Comparison of ENCODE assay signal across 8 cellular contexts in the genomic region with DNA sequence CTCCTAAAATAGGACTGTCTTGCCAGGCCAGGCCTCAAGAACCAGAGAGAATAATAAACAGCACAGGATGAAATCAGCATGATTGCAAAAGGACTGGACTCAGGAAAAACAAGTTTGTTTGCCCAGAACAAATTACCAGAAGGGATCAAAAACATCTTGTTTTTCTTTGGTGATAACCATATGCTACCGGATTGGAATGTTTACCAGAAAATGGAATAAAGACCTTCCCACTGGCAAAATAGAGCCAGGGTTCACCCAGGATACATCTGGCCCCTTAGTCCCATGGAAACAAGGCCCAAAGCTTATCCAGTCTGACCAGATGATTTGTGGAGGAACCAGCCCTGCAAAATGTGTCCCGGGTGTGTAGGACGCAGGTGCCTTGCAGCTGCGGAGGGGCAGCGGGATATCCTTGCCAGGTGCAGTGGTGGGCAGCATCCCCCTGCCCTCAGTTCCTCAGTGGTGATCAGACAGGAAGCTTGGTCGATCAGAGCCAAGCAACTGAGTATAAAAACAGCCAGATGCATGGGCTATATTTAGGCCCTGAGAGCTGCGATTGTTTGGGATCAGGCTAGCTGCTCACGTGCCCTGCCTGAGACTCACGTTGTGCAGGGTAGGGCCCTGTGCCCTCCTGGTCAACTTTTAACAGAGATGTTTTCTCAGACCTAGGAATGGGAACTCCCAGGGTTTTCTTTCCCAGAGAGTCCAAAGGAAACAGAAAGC. TPM values are rescaled to one million over a fixed set of nuclear protein-coding genes. Genes with fewer than 3 reads are reported as not detected.
DNase-seq lines count a peak whose midpoint lies in the region; ATAC-seq and TF ChIP-seq lines count a peak whose summit lies in the region.

No MANE protein-coding gene starts in this region.

- no peaks in the 10 kb centered on the region for H3K36me3 ChIP-seq in CD8-positive, alpha-beta T cell (ENCODE audit: insufficient read depth, low read length)
- H3K36me3 ChIP-seq in heart right ventricle: peaks cover 0 to 34% (median 19%) of the 10 kb centered on the region in 9 donors

- TF ChIP-seq CTCF in CD8-positive, alpha-beta T cell (IDR thresholded peaks at IDR 0.05): no peak
- no peak for TF ChIP-seq CTCF in WTC11 (IDR thresholded peaks at IDR 0.05)
- no peak for TF ChIP-seq CTCF in heart right ventricle (IDR thresholded peaks at IDR 0.05)

- H3K27me3 ChIP-seq in CD8-positive, alpha-beta T cell (ENCODE audit: insufficient read depth, low read length): no peaks in the 10 kb centered on the region
- H3K27me3 ChIP-seq in heart right ventricle: no peaks in the 10 kb centered on the region

- H3K9me3 ChIP-seq in CD8-positive, alpha-beta T cell (ENCODE audit: low read length): no peaks in the 10 kb centered on the region
- H3K9me3 ChIP-seq in heart right ventricle: no peaks in the 10 kb centered on the region

- peaks cover 4% of the 10 kb centered on the region for H3K36me3 Mint-ChIP-seq in CD8-positive, alpha-beta T cell
- H3K36me3 Mint-ChIP-seq in WTC11: peaks cover 11% of the 10 kb centered on the region

- CTCF ChIA-PET in CD8-positive, alpha-beta T cell (lab: Charles Lee): interaction anchor here (0.6 to 2.4 kb wide), 4 partner anchors 8 to 11 kb away, joined by 3 to 11 read pairs (median 3); no protein-coding TSS in a partner anchor
- CTCF ChIA-PET in WTC11 (lab: Charles Lee): interaction anchor here (1.1 to 9.4 kb wide), 3 partner anchors 12 to 71 kb away, joined by 4 to 143 read pairs (median 4); no protein-coding TSS in a partner anchor

- WGBS in heart right ventricle, 2 donors: 5 to 7% methylated on average over 9 of the region's 9 CpGs

- peak overlapping the region; percentile 63 for H3K27ac Mint-ChIP-seq in CD8-positive, alpha-beta T cell
- no peak overlapping the region for H3K27ac Mint-ChIP-seq in WTC11

- peaks cover 38% of the 10 kb centered on the region for H3K4me1 Mint-ChIP-seq in CD8-positive, alpha-beta T cell (ENCODE audit: low read depth)
- peaks cover 36% of the 10 kb centered on the region for H3K4me1 Mint-ChIP-seq in WTC11

- POLR2A ChIA-PET in CD8-positive, alpha-beta T cell (lab: Charles Lee): no interaction called here
- POLR2A ChIA-PET in WTC11 (lab: Charles Lee): no interaction called here

- no peaks in the 10 kb centered on the region for H3K27me3 Mint-ChIP-seq in CD8-positive, alpha-beta T cell (ENCODE audit: low read depth)
- H3K27me3 Mint-ChIP-seq in WTC11 (ENCODE audit: low read depth): peaks cover 14% of the 10 kb centered on the region

- H3K4me3 Mint-ChIP-seq in CD8-positive, alpha-beta T cell: peak overlapping the region; percentile 27
- H3K4me3 Mint-ChIP-seq in WTC11: no peak overlapping the region

- intact Hi-C loops in CD8-positive, alpha-beta T cell (cut with DNase I, micrococcal nuclease): loop anchor here in 1 of 2 experiments (10.0 kb wide), 1 partner anchor 1289 kb away; the partner anchor contains the start of gene ANTXRL
- intact Hi-C loops in heart right ventricle (cut with DNase I): loop anchor here in 4 of 10 donors (2.0 to 10.0 kb wide), 6 partner anchors 17 to 1589 kb away; partner anchors contain the start of genes DEPP1 (in 1 of the 4) and HNRNPF (in 1 of the 4)

- no peak overlapping the region for H3K27ac ChIP-seq in CD8-positive, alpha-beta T cell (ENCODE audit: low read depth, low read length)
- peak overlapping the region; percentile 83 to 99 (median 92) for H3K27ac ChIP-seq in heart right ventricle

- DNase-seq in CD8-positive, alpha-beta T cell: no peak
- no peak for DNase-seq in WTC11 (ENCODE audit: low spot score)
- DNase-seq in heart right ventricle: peak in 1 of 2 donors; percentile 85
- DNase-seq in putamen (ENCODE audit: low spot score): peak; percentile 53
- DNase-seq in retina: no peak

- no peak for ATAC-seq in CD8-positive, alpha-beta T cell
- no peak for ATAC-seq in WTC11
- ATAC-seq in heart right ventricle: peak; percentile 58 to 85 (median 82)
- no peak for ATAC-seq in HG03457 (IDR thresholded peaks at IDR 0.05; ENCODE audit: unreplicated experiment)
- no peak for ATAC-seq in GM19463 (IDR thresholded peaks at IDR 0.05; ENCODE audit: unreplicated experiment)
- ATAC-seq in activated CD4-positive, CD25-positive, alpha-beta regulatory T cell treated with anti-CD3 and anti-CD28 coated beads, Interleukin-2, amount 50 U/mL, for 24 hours: no peak

- no peak overlapping the region for H3K4me3 ChIP-seq in CD8-positive, alpha-beta T cell (ENCODE audit: low read depth, low read length)
- H3K4me3 ChIP-seq in heart right ventricle: peak overlapping the region in 2 of 10 donors; percentile 3 to 9

- H3K9me3 Mint-ChIP-seq in CD8-positive, alpha-beta T cell: no peaks in the 10 kb centered on the region
- no peaks in the 10 kb centered on the region for H3K9me3 Mint-ChIP-seq in WTC11

- H3K4me1 ChIP-seq in CD8-positive, alpha-beta T cell (ENCODE audit: insufficient read depth, low read length): peaks cover 32% of the 10 kb centered on the region
- H3K4me1 ChIP-seq in heart right ventricle: peaks cover 40 to 96% (median 90%) of the 10 kb centered on the region in 9 donors

TF ChIP-seq in WTC11, 78 proteins besides CTCF, POLR2A, EP300 and RAD21:
- no peak for TF ChIP-seq EMX1 (CRISPR knock-in tag; IDR thresholded peaks at IDR 0.05)
- TF ChIP-seq GABPB1 (CRISPR knock-in tag; IDR thresholded peaks at IDR 0.05): peak; percentile 92
- TF ChIP-seq CREM (CRISPR knock-in tag; IDR thresholded peaks at IDR 0.05): no peak
- TF ChIP-seq, protein P1, sequence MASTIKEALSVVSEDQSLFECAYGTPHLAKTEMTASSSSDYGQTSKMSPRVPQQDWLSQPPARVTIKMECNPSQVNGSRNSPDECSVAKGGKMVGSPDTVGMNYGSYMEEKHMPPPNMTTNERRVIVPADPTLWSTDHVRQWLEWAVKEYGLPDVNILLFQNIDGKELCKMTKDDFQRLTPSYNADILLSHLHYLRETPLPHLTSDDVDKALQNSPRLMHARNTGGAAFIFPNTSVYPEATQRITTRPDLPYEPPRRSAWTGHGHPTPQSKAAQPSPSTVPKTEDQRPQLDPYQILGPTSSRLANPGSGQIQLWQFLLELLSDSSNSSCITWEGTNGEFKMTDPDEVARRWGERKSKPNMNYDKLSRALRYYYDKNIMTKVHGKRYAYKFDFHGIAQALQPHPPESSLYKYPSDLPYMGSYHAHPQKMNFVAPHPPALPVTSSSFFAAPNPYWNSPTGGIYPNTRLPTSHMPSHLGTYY (CRISPR knock-in tag; IDR thresholded peaks at IDR 0.05): no peak
TF ChIP-seq in WTC11: peak in this region for 1.

RNA-seq across cellular contexts. Expression of gene ZNF22, which starts 4.6 kb away (rescaled TPM):
- 10 to 100 TPM; 26.5 to 29.6 TPM for total RNA-seq in CD8-positive, alpha-beta T cell
- total RNA-seq in WTC11 (2021): 31.0 to 36.8 TPM (median 35.9 TPM) in 3 replicates
- total RNA-seq in heart right ventricle: 10 to 100 TPM; 11.0 to 17.2 (median 15.4) TPM
- 10 to 100 TPM; 16.2 to 16.3 TPM for polyA plus RNA-seq in heart right ventricle

RNA-seq across cellular contexts. Expression of gene DEPP1, which starts 17.5 kb away (rescaled TPM):
- not detected for total RNA-seq in CD8-positive, alpha-beta T cell
- total RNA-seq in WTC11 (2021) (1.6 to 2.1 TPM (median 1.6 TPM) in 3 replicates), heart right ventricle (100 to 1,000 TPM in 1 of 10 donors, 10 to 100 TPM in 9; 10.0 to 172 (median 23.8) TPM)
- polyA plus RNA-seq in heart right ventricle: 10 to 100 TPM; 27.6 to 40.3 TPM

RNA-seq across cellular contexts. Expression of gene RASSF4, which starts 36.5 kb away (rescaled TPM):
- total RNA-seq in CD8-positive, alpha-beta T cell: under 1 TPM; 0.30 to 0.31 TPM
- 15.7 to 16.7 TPM (median 16.2 TPM) in 3 replicates for total RNA-seq in WTC11 (2021)
- total RNA-seq in heart right ventricle: 100 to 1,000 TPM in 2 of 10 donors, 10 to 100 TPM in 8; 73.3 to 120 (median 79.9) TPM
- polyA plus RNA-seq in heart right ventricle: 10 to 100 TPM; 41.2 to 89.4 TPM

Comparison
In these comparisons a context has a peak if more than half of its experiments do, and no peak if none do; other contexts are left out.
1. ATAC-seq: peak in heart right ventricle (8 of 8); none in CD8-positive, alpha-beta T cell (single experiment), WTC11 (single experiment), HG03457 (single experiment), GM19463 (single experiment) and activated CD4-positive, CD25-positive, alpha-beta regulatory T cell treated with anti-CD3 and anti-CD28 coated beads, Interleukin-2, amount 50 U/mL, for 24 hours (0 of 2).
2. RNA of gene RASSF4, which starts 36.5 kb away (total RNA-seq): 73.3 to 120 TPM in heart right ventricle and 15.7 to 16.7 TPM in WTC11; 0.30 to 0.31 TPM in CD8-positive, alpha-beta T cell; every median in the first group is over 10 times any median in the second.